Comparison of ENCODE assay signal across 8 cellular contexts in the genomic region with DNA sequence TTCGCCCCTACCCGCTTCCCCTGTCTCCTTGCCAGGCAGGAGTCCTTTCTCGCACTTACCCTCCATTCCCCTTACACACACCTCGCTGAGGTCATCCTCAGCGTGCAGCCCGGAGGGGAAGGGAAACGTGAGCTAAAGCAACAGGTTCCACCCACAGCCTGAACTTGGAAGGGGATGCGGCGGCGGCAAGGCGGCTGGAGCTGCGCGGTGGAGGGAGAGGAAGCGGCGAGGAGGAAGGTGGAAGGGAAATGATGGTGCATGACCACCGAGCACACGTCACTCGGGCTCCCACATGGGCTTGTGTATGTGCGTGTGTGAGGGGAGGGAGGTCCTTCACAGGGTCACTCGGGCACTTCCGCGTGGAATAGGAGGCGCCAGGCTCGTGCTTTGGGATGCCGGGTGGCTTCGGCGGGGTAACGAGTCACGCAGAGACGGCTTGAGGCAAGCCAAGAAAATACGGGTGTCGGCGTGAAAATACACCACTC.
A peak's percentile ranks its signal among the peaks of the same experiment; 100 is the strongest.
DNase-seq lines count a peak whose midpoint lies in the region; ATAC-seq and TF ChIP-seq lines count a peak whose summit lies in the region.

No MANE protein-coding gene starts in this region.

- no peak for TF ChIP-seq POLR2A in adrenal gland (IDR thresholded peaks at IDR 0.05)
- no peak for TF ChIP-seq POLR2A in heart left ventricle (IDR thresholded peaks at IDR 0.05)

- intact Hi-C loops in adrenal gland (cut with DNase I) (no loop called here), heart left ventricle (cut with DNase I) (loop anchor here in 7 of 10 donors (2.0 to 10.0 kb wide), 12 partner anchors 34 to 148 kb away; no protein-coding TSS in a partner anchor)

- no peak overlapping the region for H3K9ac ChIP-seq in parathyroid adenoma

- H2AFZ ChIP-seq in parathyroid adenoma, result peak overlapping the region; percentile 68

- peak overlapping the region; percentile 91 for H3K4me2 ChIP-seq in parathyroid adenoma (ENCODE audit: low read length)

- H3K9me3 ChIP-seq in AG04450 (ENCODE audit: control insufficient read depth, insufficient read depth, low read length), result no peaks in the 10 kb centered on the region; the same call in 1 of the 2 replicates
- no peaks in the 10 kb centered on the region for H3K9me3 ChIP-seq in adrenal gland (replicated peaks in 1 of 3)
- H3K9me3 ChIP-seq in heart left ventricle, result no peaks in the 10 kb centered on the region
- no peaks in the 10 kb centered on the region for H3K9me3 ChIP-seq in parathyroid adenoma (ENCODE audit: control insufficient read depth, low read length)

- peak; percentile 61 for DNase-seq in AG04450 (ENCODE audit: low read depth, low spot score)
- DNase-seq in GM12864 (ENCODE audit: low read depth), result no peak
- peak; percentile 64 for DNase-seq in NCI-H510A (lab: John Stamatoyannopoulos, UW)
- peak; percentile 28 to 82 (median 48) for DNase-seq in adrenal gland
- DNase-seq in heart left ventricle, result peak; percentile 81 to 86 (median 84)
- DNase-seq in OCI-M1 (lab: John Stamatoyannopoulos, UW), result no peak

- H3K27ac ChIP-seq in AG04450 (ENCODE audit: low read depth, low read length) (peak overlapping the region; percentile 91), adrenal gland (peak overlapping the region in 4 of 5 donors; percentile 18 to 91 (median 60)), heart left ventricle (peak overlapping the region; percentile 91 to 100 (median 98)), parathyroid adenoma (peak overlapping the region; percentile 72)

- peaks cover 7 to 13% of the 10 kb centered on the region in 2 donors for H3K4me1 ChIP-seq in adrenal gland (replicated peaks in 1 of 2)
- H3K4me1 ChIP-seq in heart left ventricle, result peaks cover 0 to 57% (median 33%) of the 10 kb centered on the region in 12 donors
- H3K4me1 ChIP-seq in parathyroid adenoma, result no peaks in the 10 kb centered on the region

- H3K4me3 ChIP-seq in AG04450 (ENCODE audit: low read depth, low read length), result peak overlapping the region; percentile 75
- H3K4me3 ChIP-seq in GM12864 (ENCODE audit: low read depth, low read length), result peak overlapping the region; percentile 60
- H3K4me3 ChIP-seq in adrenal gland, result peak overlapping the region in 2 of 4 donors; percentile 11 to 78
- peak overlapping the region; percentile 57 to 96 (median 84) for H3K4me3 ChIP-seq in heart left ventricle
- peak overlapping the region; percentile 59 for H3K4me3 ChIP-seq in parathyroid adenoma (ENCODE audit: low read depth, low read length)

- CTCF ChIA-PET in AG04450 (lab: Charles Lee), result interaction anchor here (1.0 to 1.5 kb wide), 2 partner anchors 42 to 43 kb away, joined by 3 to 5 read pairs; no protein-coding TSS in a partner anchor

- H3K27me3 ChIP-seq in AG04450 (ENCODE audit: control insufficient read depth, insufficient read depth, low read length) (no peaks in the 10 kb centered on the region), adrenal gland (no peaks in the 10 kb centered on the region), heart left ventricle (peaks cover 0 to 16% (median 0%) of the 10 kb centered on the region in 9 donors), parathyroid adenoma (ENCODE audit: control insufficient read depth, insufficient read depth, low read length) (no peaks in the 10 kb centered on the region)

- TF ChIP-seq CTCF in AG04450 (IDR thresholded peaks at IDR 0.05; ENCODE audit: low read depth, low read length) (no peak), GM12864 (IDR thresholded peaks at IDR 0.05; ENCODE audit: low read depth, low read length, missing control alignments) (no peak), adrenal gland (IDR thresholded peaks at IDR 0.05) (no peak), heart left ventricle (IDR thresholded peaks at IDR 0.05) (no peak), parathyroid adenoma (IDR thresholded peaks at IDR 0.05) (no peak)

- no peaks in the 10 kb centered on the region for H3K36me3 ChIP-seq in adrenal gland (replicated peaks in 1 of 2)
- H3K36me3 ChIP-seq in heart left ventricle, result no peaks in the 10 kb centered on the region
- H3K36me3 ChIP-seq in parathyroid adenoma (ENCODE audit: control insufficient read depth, insufficient read depth, low read length), result no peaks in the 10 kb centered on the region

- WGBS in adrenal gland, 4 donors, result 4 to 8% (median 7%) methylated on average over 29 to 33 of the region's 33 CpGs
- WGBS in heart left ventricle, 4 donors, result 1 to 2% (median 2%) methylated on average over 30 to 33 of the region's 33 CpGs

- POLR2A ChIA-PET in AG04450 (lab: Yijun Ruan, JAX), result interaction anchor here (1.0 to 2.4 kb wide), 6 partner anchors 12 to 125 kb away, joined by 4 to 20 read pairs (median 9); no protein-coding TSS in a partner anchor

- peak; percentile 28 for ATAC-seq in HG02840 (IDR thresholded peaks at IDR 0.05; ENCODE audit: low FRiP score, unreplicated experiment)
- ATAC-seq in heart left ventricle, result peak; percentile 33 to 79 (median 48)

- H3K79me2 ChIP-seq in parathyroid adenoma, result no peaks in the 10 kb centered on the region

Comparison
In these comparisons a context has a peak if more than half of its experiments do, and no peak if none do; other contexts are left out.
1. DNase-seq: peak in AG04450 (single experiment), NCI-H510A (single experiment), adrenal gland (7 of 7) and heart left ventricle (5 of 5); none in GM12864 (single experiment) and OCI-M1 (single experiment).
2. intact Hi-C loops: an anchor here in heart left ventricle (2.0 to 10.0 kb wide); none called in adrenal gland.
3. Peak in every context shown above with its lines, with median percentiles within 50 percentile points of each other: H3K27ac ChIP-seq.